Comparison of ENCODE assay signal across 7 cellular contexts in the genomic region with DNA sequence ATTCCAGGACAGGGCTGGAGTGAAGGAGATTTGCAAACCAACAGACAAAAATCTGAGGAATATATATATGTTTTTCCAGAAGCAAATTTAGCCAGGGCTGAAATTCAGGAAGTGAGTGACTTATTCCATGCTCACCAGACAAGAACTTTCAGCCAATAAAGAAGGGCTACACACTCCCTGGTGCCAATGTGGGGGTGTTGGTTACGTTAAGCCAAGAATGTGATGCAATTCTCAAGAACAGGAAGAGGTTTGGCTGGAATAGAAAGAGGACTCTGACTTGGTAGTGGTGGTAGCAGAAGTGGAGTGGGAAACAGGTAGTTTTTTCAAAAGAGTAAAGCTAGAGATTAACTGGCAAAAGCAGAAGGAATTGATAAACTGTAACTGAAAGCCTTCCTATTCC.
DNase-seq lines count a peak whose midpoint lies in the region; ATAC-seq, FAIRE-seq and TF ChIP-seq lines count a peak whose summit lies in the region.
"Not testable (repeated sequence)": the region's sequence is repeated elsewhere in the genome, so short reads cannot be mapped to it uniquely, and the experiment has no call there.

No MANE protein-coding gene starts in this region.

- H3K27me3 Mint-ChIP-seq in activated T-helper 17 cell treated with anti-CD3 and anti-CD28 coated beads, Interleukin-2, amount 50 U/mL, for 72 hours = not testable (repeated sequence)

- not testable (repeated sequence) for DNase-seq in HCT116 (ENCODE audit: low read depth, low spot score); Right ventricle myocardium inferior (ENCODE audit: missing footprints); left ventricle myocardium superior; right lobe of liver; pancreas; upper lobe of left lung

- TF ChIP-seq POLR2A in HCT116 (IDR thresholded peaks at IDR 0.05; ENCODE audit: borderline replicate concordance, extremely low read depth, insufficient read depth, insufficient read length); right lobe of liver (IDR thresholded peaks at IDR 0.05); upper lobe of left lung (IDR thresholded peaks at IDR 0.05): not testable (repeated sequence)

- no CpG with 5 or more reads among the region's 1 CpG for WGBS in right lobe of liver (ENCODE audit: insufficient coverage, low coverage, low lambda C conversion rate, missing lambda C conversion rate)
- no CpG with 5 or more reads among the region's 1 CpG for WGBS in pancreas, 2 donors
- no CpG with 5 or more reads among the region's 1 CpG for WGBS in upper lobe of left lung, 2 donors

- H3K9me3 ChIP-seq in HCT116 (ENCODE audit: control insufficient read depth in 1 of 2, insufficient read depth in 1 of 2, low read depth in 1 of 2, low read length in 2 of 2); right lobe of liver; pancreas; upper lobe of left lung: not testable (repeated sequence)

- H3K4me3 ChIP-seq in HCT116 (replicated peaks in 1 of 2; ENCODE audit: low read depth in 1 of 2, low read length in 2 of 2); right lobe of liver; pancreas; upper lobe of left lung: not testable (repeated sequence)

- POLR2A ChIA-PET in HCT116 (lab: Charles Lee) = not testable (repeated sequence)

- ATAC-seq in HCT116 (0 out of 2 replicates have a peak, but pooled peaks have one; percentile 26), Right ventricle myocardium inferior (peak; percentile 83), left ventricle myocardium superior (peak; percentile 82), right lobe of liver (peak; percentile 68 to 81 (median 74)), pancreas (peak in 3 of 4 donors; percentile 65 to 81 (median 67)), upper lobe of left lung (ENCODE audit: low FRiP score in 2 of 2) (peak; percentile 61 to 90)
- peak; percentile 15 for ATAC-seq in activated T-helper 17 cell treated with anti-CD3 and anti-CD28 coated beads, Interleukin-2, amount 50 U/mL, for 72 hours (replicated peaks)

- H2AFZ ChIP-seq in HCT116 (ENCODE audit: low read depth, low read length, poor library complexity, severe bottlenecking) = not testable (repeated sequence)

- not testable (repeated sequence) for H3K9me3 Mint-ChIP-seq in activated T-helper 17 cell treated with anti-CD3 and anti-CD28 coated beads, Interleukin-2, amount 50 U/mL, for 72 hours

- H3K27ac Mint-ChIP-seq in activated T-helper 17 cell treated with anti-CD3 and anti-CD28 coated beads, Interleukin-2, amount 50 U/mL, for 72 hours = not testable (repeated sequence)

- H3K79me2 ChIP-seq in HCT116 (ENCODE audit: insufficient read depth, low read length) = not testable (repeated sequence)

- not testable (repeated sequence) for TF ChIP-seq EP300 in upper lobe of left lung (IDR thresholded peaks at IDR 0.05)

- not testable (repeated sequence) for BruUV-seq in HCT116 (replicated peaks; lab: Mats Ljungman, UMichigan)

- not testable (repeated sequence) for H4K20me1 ChIP-seq in HCT116 (ENCODE audit: insufficient read depth)

- not testable (repeated sequence) for H3K4me1 Mint-ChIP-seq in activated T-helper 17 cell treated with anti-CD3 and anti-CD28 coated beads, Interleukin-2, amount 50 U/mL, for 72 hours

- not testable (repeated sequence) for H3K4me2 ChIP-seq in HCT116 (ENCODE audit: low read length)

- H3K4me3 Mint-ChIP-seq in activated T-helper 17 cell treated with anti-CD3 and anti-CD28 coated beads, Interleukin-2, amount 50 U/mL, for 72 hours = not testable (repeated sequence)

- intact Hi-C loops in HCT116 (cut with micrococcal nuclease); Right ventricle myocardium inferior (cut with DNase I); left ventricle myocardium superior (cut with micrococcal nuclease); right lobe of liver (cut with DNase I); pancreas (cut with DNase I): not testable (repeated sequence)

- H3K27me3 ChIP-seq in HCT116 (ENCODE audit: insufficient read depth, low read length); right lobe of liver; pancreas; upper lobe of left lung: not testable (repeated sequence)

- H3K36me3 ChIP-seq in HCT116 (ENCODE audit: control insufficient read depth in 1 of 2, insufficient read depth in 2 of 2, low read length in 2 of 2); right lobe of liver; pancreas; upper lobe of left lung: not testable (repeated sequence)

- H3K4me1 ChIP-seq in HCT116 (ENCODE audit: control insufficient read depth in 1 of 2, insufficient read depth in 2 of 2, low read length in 2 of 2); right lobe of liver; pancreas; upper lobe of left lung: not testable (repeated sequence)

- not testable (repeated sequence) for H3K27ac ChIP-seq in HCT116 (ENCODE audit: low read depth, low read length); right lobe of liver; pancreas; upper lobe of left lung

- not testable (repeated sequence) for H3K9ac ChIP-seq in HCT116 (ENCODE audit: low read length)

- not testable (repeated sequence) for H3K36me3 Mint-ChIP-seq in activated T-helper 17 cell treated with anti-CD3 and anti-CD28 coated beads, Interleukin-2, amount 50 U/mL, for 72 hours (ENCODE audit: low read depth)

- not testable (repeated sequence) for TF ChIP-seq CTCF in HCT116 (IDR thresholded peaks at IDR 0.05 in 2 of 3, conservative IDR thresholded peaks at IDR 0.05 in 1 of 3; ENCODE audit: borderline replicate concordance in 1 of 3, insufficient read depth in 1 of 3, low read depth in 2 of 3, low read length in 2 of 3); right lobe of liver (IDR thresholded peaks at IDR 0.05); pancreas (IDR thresholded peaks at IDR 0.05); upper lobe of left lung (IDR thresholded peaks at IDR 0.05)

- not testable (repeated sequence) for FAIRE-seq in pancreas (lab: Jason Lieb, UNC)

- TF ChIP-seq RAD21 in HCT116 (IDR thresholded peaks at IDR 0.05; ENCODE audit: low read depth) = not testable (repeated sequence)

- not testable (repeated sequence) for H3K9me2 ChIP-seq in HCT116 (ENCODE audit: insufficient read depth)

- CTCF ChIA-PET in HCT116 (lab: Charles Lee) = not testable (repeated sequence)

- RAD21 ChIA-PET in HCT116 (lab: Charles Lee; ENCODE audit: low non-redundant PET in 1 of 2, low total read pairs in 2 of 2, uncharacterized antibody in 2 of 2, unreplicated experiment in 2 of 2) = not testable (repeated sequence)

Comparison
In these comparisons a context has a peak if more than half of its experiments do, and no peak if none do; other contexts are left out.
1. ATAC-seq: peak in every context shown above with its lines; median percentile 83 in Right ventricle myocardium inferior; 82 in left ventricle myocardium superior; 76 in upper lobe of left lung; 74 in right lobe of liver; 67 in pancreas; 26 in HCT116; 15 in activated T-helper 17 cell treated with anti-CD3 and anti-CD28 coated beads, Interleukin-2, amount 50 U/mL, for 72 hours.